In genomic region chr1:189499736-189500135, GRCh38 we compare ENCODE assay signal across 27 cellular contexts.
A peak's percentile ranks its signal among the peaks of the same experiment; 100 is the strongest.
DNase-seq lines count a peak whose midpoint lies in the region; ATAC-seq and TF ChIP-seq lines count a peak whose summit lies in the region.
"Had no signal": no experiment of that assay in that cellular context is flagged by ENCODE, and none has a peak within 500 bp of the region (broad histone marks: within the 10 kb centered on the region; RNA-seq: fewer than 3 reads in every experiment).

No MANE protein-coding gene starts in this region.

- no peaks in the 10 kb centered on the region for H3K9me2 ChIP-seq in MM.1S (replicated peaks; ENCODE audit: insufficient read depth, low read length)

- no peak overlapping the region for H2BK120ac ChIP-seq in mesendoderm (ENCODE audit: low read depth, low read length)

- TF ChIP-seq CTCF in heart right ventricle (IDR thresholded peaks at IDR 0.05) (no peak), MM.1S (IDR thresholded peaks at IDR 0.05; ENCODE audit: low read length) (no peak)

- H3K4me3 ChIP-seq in heart right ventricle, result no peak overlapping the region
- no peak overlapping the region for H3K4me3 ChIP-seq in mesendoderm (ENCODE audit: low read length)
- no peak overlapping the region for H3K4me3 ChIP-seq in MM.1S (ENCODE audit: low read length)
- H3K4me3 ChIP-seq: BLaER1 treated with 17β-estradiol and CSF1 and Interleukin-3, amounts not matched to agents 10 nM and 100 nM; K562; SJSA1 had no signal

- peaks cover 0 to 3% (median 0%) of the 10 kb centered on the region in 11 donors for H3K9me3 ChIP-seq in heart right ventricle
- no peaks in the 10 kb centered on the region for H3K9me3 ChIP-seq in MM.1S (replicated peaks; ENCODE audit: insufficient read depth, low read length)
- H3K9me3 ChIP-seq: SJSA1 had no signal

- H3K56ac ChIP-seq in mesendoderm (ENCODE audit: low read length), result no peak overlapping the region

- H3K23ac ChIP-seq in mesendoderm (ENCODE audit: low read length), result no peak overlapping the region

- H3K36me3 Mint-ChIP-seq in activated CD4-positive, alpha-beta memory T cell treated with anti-CD3 and anti-CD28 coated beads for 36 hours, result no peaks in the 10 kb centered on the region
- H3K36me3 Mint-ChIP-seq: CD4-positive, alpha-beta memory T cell; T-cell had no signal

- CTCF ChIA-PET in activated CD4-positive, alpha-beta memory T cell treated with anti-CD3 and anti-CD28 coated beads for 36 hours (lab: Charles Lee), result no interaction called here

- no peaks in the 10 kb centered on the region for H4K20me1 ChIP-seq in MM.1S (ENCODE audit: insufficient read depth, low read length)
- H4K20me1 ChIP-seq: BLaER1 treated with 17β-estradiol and CSF1 and Interleukin-3, amounts not matched to agents 10 nM and 100 nM had no signal

- no peak overlapping the region for H3K4me3 Mint-ChIP-seq in activated CD4-positive, alpha-beta memory T cell treated with anti-CD3 and anti-CD28 coated beads for 36 hours
- H3K4me3 Mint-ChIP-seq: CD4-positive, alpha-beta memory T cell; T-cell had no signal

- H3K27me3 Mint-ChIP-seq in activated CD4-positive, alpha-beta memory T cell treated with anti-CD3 and anti-CD28 coated beads for 36 hours, result no peaks in the 10 kb centered on the region
- H3K27me3 Mint-ChIP-seq: CD4-positive, alpha-beta memory T cell; T-cell had no signal

- H2AFZ ChIP-seq in MM.1S (ENCODE audit: low read length), result no peak overlapping the region

- no peaks in the 10 kb centered on the region for H3K4me1 ChIP-seq in heart right ventricle
- no peaks in the 10 kb centered on the region for H3K4me1 ChIP-seq in mesendoderm (ENCODE audit: control insufficient read depth, low read depth, low read length)
- no peaks in the 10 kb centered on the region for H3K4me1 ChIP-seq in MM.1S (ENCODE audit: low read length)
- H3K4me1 ChIP-seq: BLaER1 treated with 17β-estradiol and CSF1 and Interleukin-3, amounts not matched to agents 10 nM and 100 nM; SJSA1 had no signal

- H3K27me3 ChIP-seq in heart right ventricle (no peaks in the 10 kb centered on the region), mesendoderm (ENCODE audit: insufficient read depth, low read length, poor library complexity) (no peaks in the 10 kb centered on the region), MM.1S (replicated peaks; ENCODE audit: insufficient read depth, low read length) (no peaks in the 10 kb centered on the region)
- H3K27me3 ChIP-seq: BLaER1 treated with 17β-estradiol and CSF1 and Interleukin-3, amounts not matched to agents 10 nM and 100 nM; SJSA1 had no signal

- intact Hi-C loops in Right ventricle myocardium inferior (cut with DNase I) (no loop called here), heart right ventricle (cut with DNase I) (no loop called here)
- intact Hi-C loops in activated CD4-positive, alpha-beta memory T cell treated with anti-CD3 and anti-CD28 coated beads for 36 hours (cut with micrococcal nuclease), result no loop called here

- no peak overlapping the region for H3K4ac ChIP-seq in mesendoderm (ENCODE audit: low read depth, low read length)

- H3K79me1 ChIP-seq in mesendoderm (ENCODE audit: low read length), result no peaks in the 10 kb centered on the region

- H3K27ac Mint-ChIP-seq in activated CD4-positive, alpha-beta memory T cell treated with anti-CD3 and anti-CD28 coated beads for 36 hours, result no peak overlapping the region
- H3K27ac Mint-ChIP-seq: CD4-positive, alpha-beta memory T cell; T-cell had no signal

- no peak overlapping the region for H3K18ac ChIP-seq in mesendoderm (ENCODE audit: low read length)

- no peak overlapping the region for H2AK5ac ChIP-seq in mesendoderm (ENCODE audit: low read length)

- no peak overlapping the region for H4K5ac ChIP-seq in mesendoderm (ENCODE audit: low read length)

- no peaks in the 10 kb centered on the region for H3K36me3 ChIP-seq in heart right ventricle
- no peaks in the 10 kb centered on the region for H3K36me3 ChIP-seq in mesendoderm (ENCODE audit: control insufficient read depth, insufficient read depth, low read length)
- no peaks in the 10 kb centered on the region for H3K36me3 ChIP-seq in MM.1S (replicated peaks; ENCODE audit: insufficient read depth, low read length)
- H3K36me3 ChIP-seq: BLaER1 treated with 17β-estradiol and CSF1 and Interleukin-3, amounts not matched to agents 10 nM and 100 nM; SJSA1 had no signal

- H3K9me3 Mint-ChIP-seq in activated CD4-positive, alpha-beta memory T cell treated with anti-CD3 and anti-CD28 coated beads for 36 hours, result peaks cover 5% of the 10 kb centered on the region

- no peak for ATAC-seq in Right ventricle myocardium inferior
- no peak for ATAC-seq in heart right ventricle
- ATAC-seq: HepG2, K562, T-cell had no signal

- no peak overlapping the region for H2BK5ac ChIP-seq in mesendoderm (ENCODE audit: low read length)

- no peak overlapping the region for H3K4me2 ChIP-seq in mesendoderm (ENCODE audit: low read length)
- no peak overlapping the region for H3K4me2 ChIP-seq in MM.1S (ENCODE audit: low read depth, low read length)
- H3K4me2 ChIP-seq: BLaER1 treated with 17β-estradiol and CSF1 and Interleukin-3, amounts not matched to agents 10 nM and 100 nM had no signal

- H4K8ac ChIP-seq in mesendoderm (ENCODE audit: low read depth, low read length), result no peak overlapping the region

- H2BK15ac ChIP-seq in mesendoderm (replicated peaks; ENCODE audit: low read depth), result no peak overlapping the region

- no peaks in the 10 kb centered on the region for H3K4me1 Mint-ChIP-seq in activated CD4-positive, alpha-beta memory T cell treated with anti-CD3 and anti-CD28 coated beads for 36 hours (ENCODE audit: low read depth)
- H3K4me1 Mint-ChIP-seq: CD4-positive, alpha-beta memory T cell; T-cell had no signal

- H3F3A ChIP-seq in MM.1S (ENCODE audit: insufficient read depth, low read length), result no peaks in the 10 kb centered on the region

- in situ Hi-C loops in ACHN (cut with HindIII; ENCODE audit: low pct_ligation_motif_present, low pct_unique_long_range_greater_than_20kb, low sequenced_read_pairs), result no loop called here

- no peak overlapping the region for H3K9ac ChIP-seq in mesendoderm (ENCODE audit: low read length)
- H3K9ac ChIP-seq in MM.1S (ENCODE audit: low read length), result no peak overlapping the region
- H3K9ac ChIP-seq: BLaER1 treated with 17β-estradiol and CSF1 and Interleukin-3, amounts not matched to agents 10 nM and 100 nM had no signal

- no peak overlapping the region for H3K27ac ChIP-seq in heart right ventricle
- no peak overlapping the region for H3K27ac ChIP-seq in mesendoderm (ENCODE audit: low read depth, low read length)
- H3K27ac ChIP-seq in MM.1S (ENCODE audit: low read length), result no peak overlapping the region
- H3K27ac ChIP-seq: BLaER1 treated with 17β-estradiol and CSF1 and Interleukin-3, amounts not matched to agents 10 nM and 100 nM; SJSA1 had no signal

- peak; percentile 30 for DNase-seq in Right ventricle myocardium inferior (ENCODE audit: missing footprints)
- no peak for DNase-seq in heart right ventricle
- DNase-seq in M059J (ENCODE audit: low read depth), result peak; percentile 3
- DNase-seq in amniotic epithelial cell (ENCODE audit: low read depth), result peak; percentile 33
- peak; percentile 1 for DNase-seq in mesendoderm
- DNase-seq in ACHN, result no peak
- no peak for DNase-seq in activated CD4-positive, alpha-beta memory T cell treated with anti-CD3 and anti-CD28 coated beads for 36 hours
- no peak for DNase-seq in MM.1S
- DNase-seq: 8988T; AML-193; CD4-positive, alpha-beta memory T cell; COR-L47; Kasumi-1; NCI-H1092; NCI-H1417 treated with DMSO at 0.1 percent for 48 hours; NCI-H1694 treated with DMSO at 0.1 percent for 48 hours; NCI-H2081; NCI-H2227 treated with DMSO at 0.1 percent for 48 hours; NCI-H524; NCI-H774; PC-3; Right ventricle myocardium superior; T-cell had no signal

- H3K79me2 ChIP-seq in mesendoderm (ENCODE audit: control insufficient read depth, insufficient read depth, low read length) (no peaks in the 10 kb centered on the region), MM.1S (ENCODE audit: low read length) (no peaks in the 10 kb centered on the region)

- 69 to 70% methylated on average over 4 of the region's 4 CpGs for WGBS in heart right ventricle, 2 donors
- no CpG with 5 or more reads among the region's 4 CpGs for WGBS in mesendoderm (ENCODE audit: extremely low coverage, insufficient coverage, low lambda C conversion rate)

- POLR2A ChIA-PET in activated CD4-positive, alpha-beta memory T cell treated with anti-CD3 and anti-CD28 coated beads for 36 hours (lab: Charles Lee), result no interaction called here

Comparison
In these comparisons a context has a peak if more than half of its experiments do, and no peak if none do; other contexts are left out.
1. DNase-seq: peak in Right ventricle myocardium inferior (single experiment), M059J (single experiment), amniotic epithelial cell (single experiment) and mesendoderm (single experiment); none in heart right ventricle (0 of 2), ACHN (single experiment), activated CD4-positive, alpha-beta memory T cell treated with anti-CD3 and anti-CD28 coated beads for 36 hours (single experiment) and MM.1S (single experiment).